ENCODE assay signal across 1 cellular context in the genomic region with DNA sequence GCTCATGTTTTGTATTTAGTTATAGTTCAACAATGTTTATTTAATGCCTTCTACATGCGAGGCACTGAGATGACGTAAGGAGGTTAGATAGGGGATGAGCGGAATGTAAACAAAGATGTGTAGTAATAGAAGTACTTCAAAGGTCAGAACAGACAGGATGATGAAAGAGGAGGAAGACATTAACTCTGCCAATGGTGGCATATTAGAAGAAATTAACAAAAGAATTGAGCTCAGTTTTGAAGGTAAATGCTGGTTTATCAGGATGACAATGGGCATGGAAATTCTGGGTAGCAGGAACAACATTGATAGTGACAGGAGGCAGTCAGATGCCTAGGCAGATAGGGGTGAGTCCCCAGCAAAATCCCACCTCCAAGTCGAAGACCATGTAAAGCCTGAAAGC.
TF ChIP-seq lines count a peak whose summit lies in the region.

No MANE protein-coding gene starts in this region.

TF ChIP-seq in A549, 52 proteins besides CTCF, POLR2A, EP300 and RAD21 (continued from another document):
- TF ChIP-seq, protein P1, sequence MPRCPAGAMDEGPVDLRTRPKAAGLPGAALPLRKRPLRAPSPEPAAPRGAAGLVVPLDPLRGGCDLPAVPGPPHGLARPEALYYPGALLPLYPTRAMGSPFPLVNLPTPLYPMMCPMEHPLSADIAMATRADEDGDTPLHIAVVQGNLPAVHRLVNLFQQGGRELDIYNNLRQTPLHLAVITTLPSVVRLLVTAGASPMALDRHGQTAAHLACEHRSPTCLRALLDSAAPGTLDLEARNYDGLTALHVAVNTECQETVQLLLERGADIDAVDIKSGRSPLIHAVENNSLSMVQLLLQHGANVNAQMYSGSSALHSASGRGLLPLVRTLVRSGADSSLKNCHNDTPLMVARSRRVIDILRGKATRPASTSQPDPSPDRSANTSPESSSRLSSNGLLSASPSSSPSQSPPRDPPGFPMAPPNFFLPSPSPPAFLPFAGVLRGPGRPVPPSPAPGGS (IDR thresholded peaks at IDR 0.05), result peak; percentile 96
- TF ChIP-seq, protein P2, sequence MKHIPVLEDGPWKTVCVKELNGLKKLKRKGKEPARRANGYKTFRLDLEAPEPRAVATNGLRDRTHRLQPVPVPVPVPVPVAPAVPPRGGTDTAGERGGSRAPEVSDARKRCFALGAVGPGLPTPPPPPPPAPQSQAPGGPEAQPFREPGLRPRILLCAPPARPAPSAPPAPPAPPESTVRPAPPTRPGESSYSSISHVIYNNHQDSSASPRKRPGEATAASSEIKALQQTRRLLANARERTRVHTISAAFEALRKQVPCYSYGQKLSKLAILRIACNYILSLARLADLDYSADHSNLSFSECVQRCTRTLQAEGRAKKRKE (CRISPR knock-in tag; IDR thresholded peaks at IDR 0.05; ENCODE audit: low read depth), result 0 out of 2 replicates have a peak, but pooled peaks have one; percentile 17
- TF ChIP-seq HOXB5 (CRISPR knock-in tag; IDR thresholded peaks at IDR 0.05), result peak; percentile 83; the same call in 1 of the 2 replicates
- TF ChIP-seq SMC3 (IDR thresholded peaks at IDR 0.05), result peak; percentile 43; the same call in 2 of the 3 replicates
- TF ChIP-seq, protein P3, sequence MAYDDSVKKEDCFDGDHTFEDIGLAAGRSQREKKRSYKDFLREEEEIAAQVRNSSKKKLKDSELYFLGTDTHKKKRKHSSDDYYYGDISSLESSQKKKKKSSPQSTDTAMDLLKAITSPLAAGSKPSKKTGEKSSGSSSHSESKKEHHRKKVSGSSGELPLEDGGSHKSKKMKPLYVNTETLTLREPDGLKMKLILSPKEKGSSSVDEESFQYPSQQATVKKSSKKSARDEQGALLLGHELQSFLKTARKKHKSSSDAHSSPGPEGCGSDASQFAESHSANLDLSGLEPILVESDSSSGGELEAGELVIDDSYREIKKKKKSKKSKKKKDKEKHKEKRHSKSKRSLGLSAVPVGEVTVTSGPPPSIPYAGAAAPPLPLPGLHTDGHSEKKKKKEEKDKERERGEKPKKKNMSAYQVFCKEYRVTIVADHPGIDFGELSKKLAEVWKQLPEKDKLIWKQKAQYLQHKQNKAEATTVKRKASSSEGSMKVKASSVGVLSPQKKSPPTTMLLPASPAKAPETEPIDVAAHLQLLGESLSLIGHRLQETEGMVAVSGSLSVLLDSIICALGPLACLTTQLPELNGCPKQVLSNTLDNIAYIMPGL (CRISPR knock-in tag; IDR thresholded peaks at IDR 0.05; ENCODE audit: borderline replicate concordance), result no peak
- TF ChIP-seq, protein P4, sequence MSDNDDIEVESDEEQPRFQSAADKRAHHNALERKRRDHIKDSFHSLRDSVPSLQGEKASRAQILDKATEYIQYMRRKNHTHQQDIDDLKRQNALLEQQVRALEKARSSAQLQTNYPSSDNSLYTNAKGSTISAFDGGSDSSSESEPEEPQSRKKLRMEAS (IDR thresholded peaks at IDR 0.05), result peak; percentile 76
- TF ChIP-seq, protein P5, sequence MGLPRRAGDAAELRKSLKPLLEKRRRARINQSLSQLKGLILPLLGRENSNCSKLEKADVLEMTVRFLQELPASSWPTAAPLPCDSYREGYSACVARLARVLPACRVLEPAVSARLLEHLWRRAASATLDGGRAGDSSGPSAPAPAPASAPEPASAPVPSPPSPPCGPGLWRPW (IDR thresholded peaks at IDR 0.05), result peak; percentile 91
- TF ChIP-seq FOSL2 (IDR thresholded peaks at IDR 0.05), result peak; percentile 35; the same call in 1 of the 2 replicates
- TF ChIP-seq FOSL2 (CRISPR knock-in tag; IDR thresholded peaks at IDR 0.05), result peak; percentile 89
- TF ChIP-seq JUN (IDR thresholded peaks at IDR 0.05), result peak; percentile 86 to 97; a peak in 4 of 5 replicates
- no peak for TF ChIP-seq NR3C1 (IDR thresholded peaks at IDR 0.05)
- TF ChIP-seq TP53 (CRISPR knock-in tag; IDR thresholded peaks at IDR 0.05), result no peak
- TF ChIP-seq ZSCAN20 (CRISPR knock-in tag; IDR thresholded peaks at IDR 0.05), result peak; percentile 84
- TF ChIP-seq NPAS2 (CRISPR knock-in tag; IDR thresholded peaks at IDR 0.05; ENCODE audit: borderline replicate concordance), result no peak
- 0 out of 2 replicates have a peak, but pooled peaks have one; percentile 69 for TF ChIP-seq RARB (CRISPR knock-in tag; IDR thresholded peaks at IDR 0.05)
- TF ChIP-seq PHF8 (IDR thresholded peaks at IDR 0.05; ENCODE audit: borderline replicate concordance, low read depth), result no peak
TF ChIP-seq in A549: peak in this region for 16.
